Comparison of ENCODE assay signal across 8 cellular contexts in the genomic region with DNA sequence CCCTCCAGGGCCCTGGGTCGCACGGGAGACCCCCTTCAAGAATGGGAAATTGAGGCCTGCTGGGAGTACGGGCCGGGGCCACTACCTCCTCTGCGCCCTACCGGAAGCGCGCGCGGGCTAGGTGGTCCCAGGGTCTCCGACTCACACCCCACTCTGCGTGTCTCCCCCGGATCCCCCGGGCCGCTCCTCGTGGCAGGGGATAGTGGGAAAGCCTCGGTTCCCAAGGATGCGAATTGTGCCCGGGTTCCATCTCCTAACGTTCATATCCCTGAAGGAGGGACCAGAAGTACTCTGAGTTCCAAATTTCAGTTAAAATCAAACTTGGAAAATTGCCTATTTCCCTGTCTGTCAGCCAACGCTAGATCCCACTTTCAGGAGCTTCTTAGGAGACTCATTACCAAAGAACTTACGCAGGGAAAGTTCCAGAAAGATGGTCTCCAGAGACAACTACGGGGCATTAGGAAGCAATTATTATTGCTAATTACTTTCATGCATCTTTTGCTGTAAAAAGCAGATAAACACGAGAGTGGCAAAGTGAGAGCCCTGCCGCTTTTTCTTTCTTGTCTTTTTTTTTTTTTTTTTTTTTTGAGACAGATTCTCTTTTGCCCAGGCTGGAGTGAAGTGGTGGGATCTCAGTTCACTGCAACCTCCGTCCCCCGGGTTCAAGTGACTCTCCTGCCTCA. TPM values are rescaled to one million over a fixed set of nuclear protein-coding genes. Genes with fewer than 3 reads are reported as not detected.
A peak's percentile ranks its signal among the peaks of the same experiment; 100 is the strongest.
DNase-seq lines count a peak whose midpoint lies in the region; ATAC-seq and TF ChIP-seq lines count a peak whose summit lies in the region.

No MANE protein-coding gene starts in this region.

- peaks cover 0 to 17% of the 10 kb centered on the region in 2 donors for H3K4me1 ChIP-seq in right atrium auricular region

- DNase-seq in GM03348 (ENCODE audit: low spot score) (peak; percentile 22), HCEC 1CT (peak; percentile 12), T-helper 17 cell (no peak), right atrium auricular region (ENCODE audit: low spot score) (no peak), NCI-H524 (lab: John Stamatoyannopoulos, UW) (no peak), NCI-H526 (lab: John Stamatoyannopoulos, UW) (no peak)

- peak overlapping the region; percentile 84 for H3K4me3 Mint-ChIP-seq in T-helper 17 cell
- peak overlapping the region; percentile 58 for H3K4me3 Mint-ChIP-seq in stimulated activated memory B cell treated with anti-CD40 and anti-IgM and Interleukin-4, amounts not matched to agents 10 μg/mL and 1 μg/mL and 100 μg/mL, for 72 hours

- no peaks in the 10 kb centered on the region for H3K9me3 ChIP-seq in T-helper 17 cell (ENCODE audit: control insufficient read depth, low read length, poor library complexity, severe bottlenecking)
- no peaks in the 10 kb centered on the region for H3K9me3 ChIP-seq in right atrium auricular region

- no peaks in the 10 kb centered on the region for H3K36me3 ChIP-seq in right atrium auricular region

- H3K27ac Mint-ChIP-seq in T-helper 17 cell: peak overlapping the region; percentile 6
- H3K27ac Mint-ChIP-seq in stimulated activated memory B cell treated with anti-CD40 and anti-IgM and Interleukin-4, amounts not matched to agents 10 μg/mL and 1 μg/mL and 100 μg/mL, for 72 hours: no peak overlapping the region

- no peaks in the 10 kb centered on the region for H3K27me3 ChIP-seq in right atrium auricular region

- peaks cover 17% of the 10 kb centered on the region for H3K4me1 Mint-ChIP-seq in T-helper 17 cell
- H3K4me1 Mint-ChIP-seq in stimulated activated memory B cell treated with anti-CD40 and anti-IgM and Interleukin-4, amounts not matched to agents 10 μg/mL and 1 μg/mL and 100 μg/mL, for 72 hours: peaks cover 35% of the 10 kb centered on the region

- peak overlapping the region; percentile 40 to 69 for H3K4me3 ChIP-seq in right atrium auricular region

- H3K9me3 Mint-ChIP-seq in stimulated activated memory B cell treated with anti-CD40 and anti-IgM and Interleukin-4, amounts not matched to agents 10 μg/mL and 1 μg/mL and 100 μg/mL, for 72 hours: no peaks in the 10 kb centered on the region

- H3K27me3 Mint-ChIP-seq in T-helper 17 cell: no peaks in the 10 kb centered on the region
- peaks cover 24% of the 10 kb centered on the region for H3K27me3 Mint-ChIP-seq in stimulated activated memory B cell treated with anti-CD40 and anti-IgM and Interleukin-4, amounts not matched to agents 10 μg/mL and 1 μg/mL and 100 μg/mL, for 72 hours

- no peak for ATAC-seq in T-helper 17 cell
- ATAC-seq in stimulated activated memory B cell treated with anti-CD40 and anti-IgM and Interleukin-4, amounts not matched to agents 10 μg/mL and 1 μg/mL and 100 μg/mL, for 72 hours: peak; percentile 1
- no peak for ATAC-seq in GM19452 (IDR thresholded peaks at IDR 0.05; ENCODE audit: unreplicated experiment)

- H3K27ac ChIP-seq in right atrium auricular region: peak overlapping the region in 1 of 2 donors; percentile 43

- no peaks in the 10 kb centered on the region for H3K36me3 Mint-ChIP-seq in T-helper 17 cell (ENCODE audit: low read depth)
- no peaks in the 10 kb centered on the region for H3K36me3 Mint-ChIP-seq in stimulated activated memory B cell treated with anti-CD40 and anti-IgM and Interleukin-4, amounts not matched to agents 10 μg/mL and 1 μg/mL and 100 μg/mL, for 72 hours

- TF ChIP-seq CTCF in right atrium auricular region (IDR thresholded peaks at IDR 0.05): no peak

RNA-seq across cellular contexts. Expression of a gene that starts 0.9 kb away (rescaled TPM):
- 1 to 10 TPM; 2.1 to 3.3 TPM for total RNA-seq in T-helper 17 cell
- 1 to 10 TPM; 1.1 to 2.2 TPM for total RNA-seq in right atrium auricular region

RNA-seq across cellular contexts. Expression of a gene that starts 35.1 kb away (rescaled TPM):
- 1 to 10 TPM; 8.0 to 9.9 TPM for total RNA-seq in T-helper 17 cell
- total RNA-seq in right atrium auricular region: 10 to 100 TPM; 15.2 to 41.0 TPM

Comparison
In these comparisons a context has a peak if more than half of its experiments do, and no peak if none do; other contexts are left out.
1. DNase-seq: peak in GM03348 (single experiment) and HCEC 1CT (single experiment); none in T-helper 17 cell (0 of 3), right atrium auricular region (single experiment), NCI-H524 (0 of 2) and NCI-H526 (0 of 2).